1 cellular context compared by ENCODE assay signal in the genomic region with DNA sequence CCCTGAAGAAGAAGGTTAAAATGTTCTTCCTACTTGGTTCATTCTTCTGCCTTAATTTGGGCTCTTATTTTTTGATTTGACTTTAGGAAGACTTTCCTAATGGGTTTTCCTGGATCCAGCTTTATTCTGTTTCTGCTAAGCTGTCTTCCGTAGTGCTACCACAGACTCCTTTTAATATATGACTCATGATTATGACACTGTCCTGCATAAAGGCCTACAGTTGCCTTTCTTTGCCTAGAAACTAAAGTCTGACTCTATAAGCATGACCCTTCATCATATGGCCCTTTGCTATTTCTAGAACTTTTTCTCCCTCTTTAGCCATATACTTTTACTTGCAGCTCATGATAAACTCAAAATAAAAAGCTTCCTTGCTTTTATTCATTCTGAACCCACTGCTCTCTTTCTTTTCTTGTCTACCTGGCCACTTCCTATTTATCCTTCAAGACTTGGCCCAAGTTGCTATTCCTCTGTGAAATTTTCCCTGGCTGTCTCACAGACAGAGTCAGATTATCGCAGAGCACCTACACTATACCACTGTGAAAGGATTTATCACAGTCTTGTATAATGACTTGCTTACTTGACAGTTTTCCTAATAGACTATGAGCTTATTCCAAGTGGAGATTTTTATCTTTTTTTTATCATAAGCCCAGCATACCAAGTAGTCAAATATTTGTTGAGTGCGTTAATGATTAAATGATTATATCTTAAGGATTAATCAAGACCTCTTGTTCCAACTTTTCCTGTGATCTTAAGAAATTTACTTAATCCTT.
A peak's percentile ranks its signal among the peaks of the same experiment; 100 is the strongest.
TF ChIP-seq lines count a peak whose summit lies in the region.

No MANE protein-coding gene starts in this region.

TF ChIP-seq in HepG2, 621 proteins besides CTCF, POLR2A, EP300 and RAD21:
- TF ChIP-seq MED8 (CRISPR knock-in tag; IDR thresholded peaks at IDR 0.05; ENCODE audit: insufficient replicate concordance) (no peak), MAFF (IDR thresholded peaks at IDR 0.05; ENCODE audit: low read depth, low read length) (peak; percentile 17; the same call in 1 of the 2 replicates), RBM39 (IDR thresholded peaks at IDR 0.05; ENCODE audit: low read depth, low read length, poor library complexity, severe bottlenecking) (no peak), ZMYM3 (CRISPR knock-in tag; IDR thresholded peaks at IDR 0.05) (no peak), MAFK (conservative IDR thresholded peaks at IDR 0.05 in 1 of 2, IDR thresholded peaks at IDR 0.05 in 1 of 2; ENCODE audit: low read length in 2 of 2) (peak; percentile 14 to 42; a peak in 1 of 4 replicates)
